1 cellular context compared by ENCODE assay signal in genomic region chr10:89355373-89355772, GRCh38.
TF ChIP-seq lines count a peak whose summit lies in the region.

No MANE protein-coding gene starts in this region.

TF ChIP-seq in K562, 482 proteins besides CTCF, POLR2A, EP300 and RAD21 (continues in another document):
- TF ChIP-seq ZBTB5 (IDR thresholded peaks at IDR 0.05) (no peak), TOE1 (IDR thresholded peaks at IDR 0.05; ENCODE audit: borderline replicate concordance) (no peak), TOE1 (CRISPR knock-in tag; IDR thresholded peaks at IDR 0.05; ENCODE audit: borderline replicate concordance, low read depth) (no peak), ZNF3 (CRISPR knock-in tag; IDR thresholded peaks at IDR 0.05) (no peak), CAMTA2 (CRISPR knock-in tag; conservative IDR thresholded peaks at IDR 0.05) (no peak), KAT7 (CRISPR knock-in tag; IDR thresholded peaks at IDR 0.05; ENCODE audit: borderline replicate concordance) (no peak), TRIM28 (IDR thresholded peaks at IDR 0.05) (no peak), RUNX1 (IDR thresholded peaks at IDR 0.05; ENCODE audit: low read depth) (no peak), E4F1 (CRISPR knock-in tag; IDR thresholded peaks at IDR 0.05; ENCODE audit: borderline replicate concordance) (no peak), HOXB6 (CRISPR knock-in tag; IDR thresholded peaks at IDR 0.05; ENCODE audit: borderline replicate concordance) (no peak), ZNF253 (CRISPR knock-in tag; conservative IDR thresholded peaks at IDR 0.05) (no peak), AFF1 (IDR thresholded peaks at IDR 0.05; ENCODE audit: low read depth in 1 of 2, partially characterized antibody in 2 of 2) (no peak), HCFC1 (IDR thresholded peaks at IDR 0.05; ENCODE audit: low read depth, low read length) (no peak), CHCHD3 (CRISPR knock-in tag; IDR thresholded peaks at IDR 0.05) (no peak), RCOR1 (IDR thresholded peaks at IDR 0.05; ENCODE audit: borderline replicate concordance in 1 of 2, low read depth in 2 of 2, low read length in 2 of 2) (no peak), ZNF780A (CRISPR knock-in tag; IDR thresholded peaks at IDR 0.05) (no peak), TRIM24 (IDR thresholded peaks at IDR 0.05) (no peak), HLTF (IDR thresholded peaks at IDR 0.05) (no peak), ZBTB49 (CRISPR knock-in tag; IDR thresholded peaks at IDR 0.05; ENCODE audit: borderline replicate concordance) (no peak), CXXC5 (CRISPR knock-in tag; IDR thresholded peaks at IDR 0.05) (peak; percentile 79), ERF (CRISPR knock-in tag; IDR thresholded peaks at IDR 0.05) (peak; percentile 80; the same call in 1 of the 2 replicates), FOXK1 (CRISPR knock-in tag; IDR thresholded peaks at IDR 0.05; ENCODE audit: borderline replicate concordance) (no peak), REST (CRISPR knock-in tag; IDR thresholded peaks at IDR 0.05; ENCODE audit: low read depth) (0 out of 2 replicates have a peak, but pooled peaks have one; percentile 13), ESRRB (CRISPR knock-in tag; IDR thresholded peaks at IDR 0.05; ENCODE audit: borderline replicate concordance) (no peak), DDX20 (tag; IDR thresholded peaks at IDR 0.05; ENCODE audit: low read depth) (peak; percentile 81), SIRT6 (IDR thresholded peaks at IDR 0.05; ENCODE audit: low read depth, low read length) (no peak), TFAM (CRISPR knock-in tag; conservative IDR thresholded peaks at IDR 0.05) (no peak), MTA2 (IDR thresholded peaks at IDR 0.05; ENCODE audit: low read depth) (no peak), PHB (CRISPR knock-in tag; IDR thresholded peaks at IDR 0.05) (no peak), SAP30 (IDR thresholded peaks at IDR 0.05; ENCODE audit: borderline replicate concordance, insufficient read depth, low read depth, low read length, poor library complexity, severe bottlenecking) (no peak), ZNF79 (CRISPR knock-in tag; IDR thresholded peaks at IDR 0.05; ENCODE audit: low read depth) (peak; percentile 87), BCLAF1 (IDR thresholded peaks at IDR 0.05; ENCODE audit: borderline replicate concordance in 1 of 2, control insufficient read depth in 1 of 2, low read depth in 2 of 2, low read length in 1 of 2) (no peak), AFF4 (CRISPR knock-in tag; IDR thresholded peaks at IDR 0.05) (no peak), ZNF384 (IDR thresholded peaks at IDR 0.05; ENCODE audit: low read depth, low read length) (no peak), GATAD2A (IDR thresholded peaks at IDR 0.05) (no peak), ZFPM2 (CRISPR knock-in tag; IDR thresholded peaks at IDR 0.05) (no peak)
